13 cellular contexts compared by ENCODE assay signal in the genomic region with DNA sequence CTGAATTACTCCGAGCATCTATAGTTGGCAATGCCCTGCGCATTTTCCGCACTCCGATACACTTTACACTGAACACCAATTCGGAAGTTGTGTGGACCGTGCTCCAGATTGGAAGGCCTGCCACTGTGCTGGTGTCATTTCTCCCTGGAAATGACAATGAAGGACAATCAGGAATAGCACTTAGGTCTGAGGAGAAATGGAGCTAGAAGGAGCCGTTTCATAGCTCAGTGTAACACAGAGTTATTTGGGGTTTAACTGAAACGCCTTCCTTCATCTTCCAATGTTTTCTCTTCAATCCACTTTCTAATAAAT. TPM values are rescaled to one million over a fixed set of nuclear protein-coding genes. Genes with fewer than 3 reads are reported as not detected.
DNase-seq lines count a peak whose midpoint lies in the region; ATAC-seq and TF ChIP-seq lines count a peak whose summit lies in the region.
"Had no signal": no experiment of that assay in that cellular context is flagged by ENCODE, and none has a peak within 500 bp of the region (broad histone marks: within the 10 kb centered on the region; RNA-seq: fewer than 3 reads in every experiment).

No MANE protein-coding gene starts in this region.

- H3K27me3 ChIP-seq in heart left ventricle (peaks cover 0 to 42% (median 16%) of the 10 kb centered on the region in 9 donors), neural progenitor cell (peaks cover 35% of the 10 kb centered on the region)

- H3K4me1 Mint-ChIP-seq in neural progenitor cell = peaks cover 6% of the 10 kb centered on the region
- no peaks in the 10 kb centered on the region for H3K4me1 Mint-ChIP-seq in HFFc6 (ENCODE audit: low read depth)

- H3K27ac ChIP-seq in heart left ventricle (peak overlapping the region in 1 of 12 donors; percentile 49), neural progenitor cell (no peak overlapping the region)

- TF ChIP-seq CTCF in heart left ventricle (IDR thresholded peaks at IDR 0.05) = no peak
- no peak for TF ChIP-seq CTCF in neural progenitor cell (IDR thresholded peaks at IDR 0.05)
- TF ChIP-seq CTCF in HFFc6 (IDR thresholded peaks at IDR 0.05) = no peak

- H3K27me3 Mint-ChIP-seq in neural progenitor cell (ENCODE audit: insufficient read depth, low read depth) (peaks cover 26% of the 10 kb centered on the region), HFFc6 (ENCODE audit: insufficient read depth) (peaks cover 6% of the 10 kb centered on the region; the same call in 1 of the 2 replicates)

- intact Hi-C loops in heart left ventricle (cut with DNase I) (no loop called here), Right ventricle myocardium inferior (cut with DNase I) (no loop called here), left ventricle myocardium superior (cut with micrococcal nuclease) (no loop called here)

- peak in 1 of 4 donors; percentile 21 for ATAC-seq in heart left ventricle
- ATAC-seq in Right ventricle myocardium inferior = no peak
- ATAC-seq in left ventricle myocardium superior = peak; percentile 15
- no peak for ATAC-seq in GM18873 (IDR thresholded peaks at IDR 0.05; ENCODE audit: low FRiP score, unreplicated experiment)
- ATAC-seq in HG03442 (IDR thresholded peaks at IDR 0.05; ENCODE audit: unreplicated experiment) = no peak
- no peak for ATAC-seq in HG02938 (IDR thresholded peaks at IDR 0.05; ENCODE audit: unreplicated experiment)

- peaks cover 17% of the 10 kb centered on the region for H3F3A ChIP-seq in neural progenitor cell (ENCODE audit: low read depth)

- no peak for TF ChIP-seq POLR2A in heart left ventricle (IDR thresholded peaks at IDR 0.05)

- H3K36me3 Mint-ChIP-seq in neural progenitor cell = no peaks in the 10 kb centered on the region
- no peaks in the 10 kb centered on the region for H3K36me3 Mint-ChIP-seq in HFFc6 (ENCODE audit: low read depth)
- H3K36me3 Mint-ChIP-seq: naive thymus-derived CD4-positive, alpha-beta T cell had no signal

- H3K9me3 ChIP-seq in heart left ventricle (no peaks in the 10 kb centered on the region), neural progenitor cell (ENCODE audit: low read depth) (no peaks in the 10 kb centered on the region)

- H3K9me3 Mint-ChIP-seq in neural progenitor cell = no peaks in the 10 kb centered on the region
- no peaks in the 10 kb centered on the region; the same call in none of the 2 replicates for H3K9me3 Mint-ChIP-seq in HFFc6

- H3K4me3 Mint-ChIP-seq in neural progenitor cell (peak overlapping the region; percentile 90), HFFc6 (no peak overlapping the region)

- DNase-seq in heart left ventricle = no peak
- no peak for DNase-seq in Right ventricle myocardium inferior (ENCODE audit: missing footprints)
- DNase-seq in left ventricle myocardium superior = no peak
- DNase-seq in neural progenitor cell (ENCODE audit: low spot score) = no peak
- no peak for DNase-seq in HFFc6
- DNase-seq: EL; IMR-90; naive thymus-derived CD4-positive, alpha-beta T cell; NCI-H524 treated with DMSO at 0.1 percent for 48 hours had no signal

- H3K4me3 ChIP-seq in heart left ventricle (peak overlapping the region; percentile 44 to 73 (median 58)), neural progenitor cell (peak overlapping the region; percentile 76)

- H3K4me2 ChIP-seq in neural progenitor cell = peak overlapping the region; percentile 94

- no peak overlapping the region for H3K9ac ChIP-seq in neural progenitor cell

- H3K36me3 ChIP-seq in heart left ventricle = no peaks in the 10 kb centered on the region
- no peaks in the 10 kb centered on the region for H3K36me3 ChIP-seq in neural progenitor cell

- no peaks in the 10 kb centered on the region for H4K20me1 ChIP-seq in neural progenitor cell (ENCODE audit: low read depth)

- WGBS in heart left ventricle, 4 donors = 29 to 43% (median 32%) methylated on average over 8 of the region's 8 CpGs

- H3K4me1 ChIP-seq in heart left ventricle = peaks cover 0 to 16% (median 2%) of the 10 kb centered on the region in 12 donors
- no peaks in the 10 kb centered on the region for H3K4me1 ChIP-seq in neural progenitor cell

- no peaks in the 10 kb centered on the region for H3K79me2 ChIP-seq in neural progenitor cell (ENCODE audit: low read depth)

- H2AFZ ChIP-seq in neural progenitor cell (replicated peaks) = peak overlapping the region; percentile 96

- H3K27ac Mint-ChIP-seq in neural progenitor cell (no peak overlapping the region), HFFc6 (no peak overlapping the region)
- H3K27ac Mint-ChIP-seq: naive thymus-derived CD4-positive, alpha-beta T cell had no signal

RNA-seq across cellular contexts. Expression of a gene that starts 0.5 kb away (rescaled TPM):
- total RNA-seq in heart left ventricle (10 to 100 TPM in 1 of 9 donors, 1 to 10 TPM in 1, under 1 TPM in 5, not detected in 2; 0.19 to 10.8 (median 0.58) TPM), Right ventricle myocardium inferior (0.14 TPM), left ventricle myocardium superior (0.15 TPM), neural progenitor cell (ENCODE audit: low replicate concordance) (1.1 and 1.8 TPM in 2 replicates)
- polyA plus RNA-seq in heart left ventricle = under 1 TPM in 1 of 2 donors, not detected in 1; 0.26 TPM
- not detected for total RNA-seq in HFFc6 (2021; fragmentation: NEBNext Ultra II Directional; extraction: Animal tissue kit (Norgen Biotek cat#: 25700))
- total RNA-seq: IMR-90; T-helper 2 cell treated with Interferon-gamma antibody and Interleukin-4, amounts not matched to agents 100 ng/mL and 5 ng/mL, for 36 hours had no signal
- polyA plus RNA-seq: IMR-90; naive thymus-derived CD4-positive, alpha-beta T cell had no signal

RNA-seq across cellular contexts. Expression of a gene that starts 11.1 kb away (rescaled TPM):
- not detected for total RNA-seq in heart left ventricle
- polyA plus RNA-seq in heart left ventricle = not detected
- total RNA-seq in Right ventricle myocardium inferior = not detected
- total RNA-seq in left ventricle myocardium superior = not detected
- not detected in 2 replicates for total RNA-seq in neural progenitor cell (ENCODE audit: low replicate concordance)
- total RNA-seq in HFFc6 (2021; fragmentation: NEBNext Ultra II Directional; extraction: Animal tissue kit (Norgen Biotek cat#: 25700)) = not detected
- total RNA-seq: IMR-90; naive thymus-derived CD4-positive, alpha-beta T cell; T-helper 2 cell treated with Interferon-gamma antibody and Interleukin-4, amounts not matched to agents 100 ng/mL and 5 ng/mL, for 36 hours had no signal
- polyA plus RNA-seq: IMR-90; naive thymus-derived CD4-positive, alpha-beta T cell had no signal

RNA-seq across cellular contexts. Expression of a gene that starts 48.0 kb away (rescaled TPM):
- 1 to 10 TPM in 2 of 9 donors, under 1 TPM in 7; 0.12 to 1.5 (median 0.58) TPM for total RNA-seq in heart left ventricle
- polyA plus RNA-seq in heart left ventricle = under 1 TPM; 0.08 to 0.42 TPM
- total RNA-seq in Right ventricle myocardium inferior = 0.35 TPM
- 0.30 TPM for total RNA-seq in left ventricle myocardium superior
- 0.09 and 0.15 TPM in 2 replicates for total RNA-seq in neural progenitor cell (ENCODE audit: low replicate concordance)
- total RNA-seq in HFFc6 (2021; fragmentation: NEBNext Ultra II Directional; extraction: Animal tissue kit (Norgen Biotek cat#: 25700)) = not detected
- total RNA-seq: IMR-90; T-helper 2 cell treated with Interferon-gamma antibody and Interleukin-4, amounts not matched to agents 100 ng/mL and 5 ng/mL, for 36 hours had no signal
- polyA plus RNA-seq: IMR-90; naive thymus-derived CD4-positive, alpha-beta T cell had no signal

RNA-seq across cellular contexts. Expression of a gene that starts 57.5 kb away (rescaled TPM):
- total RNA-seq in heart left ventricle (not detected), Right ventricle myocardium inferior (not detected), left ventricle myocardium superior (not detected), neural progenitor cell (ENCODE audit: low replicate concordance) (not detected in 2 replicates)
- not detected for polyA plus RNA-seq in heart left ventricle
- total RNA-seq in HFFc6 (2021; fragmentation: NEBNext Ultra II Directional; extraction: Animal tissue kit (Norgen Biotek cat#: 25700)) = not detected
- total RNA-seq: IMR-90; naive thymus-derived CD4-positive, alpha-beta T cell; T-helper 2 cell treated with Interferon-gamma antibody and Interleukin-4, amounts not matched to agents 100 ng/mL and 5 ng/mL, for 36 hours had no signal
- polyA plus RNA-seq: IMR-90; naive thymus-derived CD4-positive, alpha-beta T cell had no signal
